ENCODE assay signal across 10 cellular contexts in genomic region chr13:66312312-66313087, GRCh38.
DNase-seq lines count a peak whose midpoint lies in the region; TF ChIP-seq lines count a peak whose summit lies in the region.
"Had no signal": no experiment of that assay in that cellular context is flagged by ENCODE, and none has a peak within 500 bp of the region (broad histone marks: within the 10 kb centered on the region; RNA-seq: fewer than 3 reads in every experiment).

No MANE protein-coding gene starts in this region.

- H3K4me3 ChIP-seq in LNCaP clone FGC (ENCODE audit: low read depth, low read length) (no peak overlapping the region), choroid plexus epithelial cell (ENCODE audit: low read depth, low read length) (no peak overlapping the region), tibial artery (no peak overlapping the region)
- H3K4me3 ChIP-seq: skin epidermis had no signal

- no peaks in the 10 kb centered on the region for H3K36me3 ChIP-seq in tibial artery

- H3K27ac ChIP-seq in tibial artery = no peak overlapping the region
- H3K27ac ChIP-seq: skin epidermis had no signal

- peaks cover 0 to 12% (median 7%) of the 10 kb centered on the region in 4 donors for H3K4me1 ChIP-seq in tibial artery

- H3K9me3 ChIP-seq in tibial artery = no peaks in the 10 kb centered on the region

- intact Hi-C loops in tibial artery (cut with DNase I; ENCODE audit: low total_unique reads) = no loop called here

- DNase-seq in COR-L47 (lab: John Stamatoyannopoulos, UW) (peak; percentile 17), LNCaP clone FGC (ENCODE audit: low read depth) (peak; percentile 94), choroid plexus epithelial cell (ENCODE audit: low read depth) (peak; percentile 95), myocyte (ENCODE audit: low read depth) (peak; percentile 31), tibial artery (no peak), HK-2 (ENCODE audit: unreplicated experiment) (no peak), GM10266 (ENCODE audit: extremely low spot score) (no peak)
- no peak for DNase-seq in activated CD4-positive, alpha-beta T cell treated with anti-CD3 and anti-CD28 coated beads for 4 hours
- DNase-seq: stimulated activated naive CD4-positive, alpha-beta T cell had no signal

- TF ChIP-seq CTCF in LNCaP clone FGC (IDR thresholded peaks at IDR 0.05; ENCODE audit: control insufficient read depth, extremely low read depth, insufficient read depth) = no peak
- no peak for TF ChIP-seq CTCF in choroid plexus epithelial cell (conservative IDR thresholded peaks at IDR 0.05; ENCODE audit: low read depth, low read length)
- no peak for TF ChIP-seq CTCF in tibial artery (IDR thresholded peaks at IDR 0.05)
- TF ChIP-seq CTCF in GM10266 (IDR thresholded peaks at IDR 0.05; ENCODE audit: control insufficient read depth, insufficient read depth, low read depth, missing control alignments) = no peak

- H3K27me3 ChIP-seq in tibial artery = no peaks in the 10 kb centered on the region

Comparison
In these comparisons a context has a peak if more than half of its experiments do, and no peak if none do; other contexts are left out.
1. DNase-seq: peak in COR-L47 (single experiment), LNCaP clone FGC (single experiment), choroid plexus epithelial cell (single experiment) and myocyte (single experiment); none in tibial artery (0 of 2), activated CD4-positive, alpha-beta T cell treated with anti-CD3 and anti-CD28 coated beads for 4 hours (0 of 2), HK-2 (single experiment) and GM10266 (single experiment).